Comparison of ENCODE assay signal across 11 cellular contexts in the genomic region with DNA sequence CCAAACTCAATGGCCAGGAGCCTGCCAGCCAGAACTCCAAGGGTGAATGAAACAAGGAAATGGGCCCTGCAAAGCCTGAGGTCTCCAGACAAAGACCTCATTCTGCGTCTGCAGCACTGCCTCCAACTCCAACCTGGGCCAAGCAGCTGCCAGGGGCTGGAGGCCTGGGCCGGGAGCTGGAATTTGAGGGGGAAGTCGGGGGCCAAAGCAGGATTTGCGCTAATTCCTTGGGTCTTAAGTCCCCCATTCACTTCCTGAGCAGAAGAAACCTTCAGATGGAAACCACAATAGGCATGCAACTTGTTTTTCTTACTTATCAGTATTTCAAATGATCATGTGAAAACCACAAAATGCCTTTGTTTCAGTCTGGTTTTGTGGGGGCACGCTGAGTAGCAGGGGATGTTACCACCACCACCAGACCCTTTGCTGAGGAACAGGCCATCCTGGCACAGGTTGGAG. TPM values are rescaled to one million over a fixed set of nuclear protein-coding genes. Genes with fewer than 3 reads are reported as not detected.
DNase-seq lines count a peak whose midpoint lies in the region; ATAC-seq and TF ChIP-seq lines count a peak whose summit lies in the region.
"Had no signal": no experiment of that assay in that cellular context is flagged by ENCODE, and none has a peak within 500 bp of the region (broad histone marks: within the 10 kb centered on the region; RNA-seq: fewer than 3 reads in every experiment).

No MANE protein-coding gene starts in this region.

- H3K27me3 Mint-ChIP-seq in activated CD4-positive, alpha-beta memory T cell treated with anti-CD3 and anti-CD28 coated beads, Interleukin-2, amount 10 ng/mL, durations not matched to agents 7 days and 5 days = no peaks in the 10 kb centered on the region
- H3K27me3 Mint-ChIP-seq: naive B cell; stimulated activated naive CD8-positive, alpha-beta T cell treated with anti-CD3 and anti-CD28 coated beads, Interleukin-15, Interleukin-2, amounts not matched to agents 100 ng/mL and 50 ng/mL, for 24 hours had no signal

- no peaks in the 10 kb centered on the region for H3K79me2 ChIP-seq in Loucy (ENCODE audit: insufficient read depth, low read length)

- CTCF ChIA-PET in activated CD4-positive, alpha-beta memory T cell treated with anti-CD3 and anti-CD28 coated beads, Interleukin-2, amount 10 ng/mL, durations not matched to agents 7 days and 5 days (lab: Charles Lee) = interaction anchor here (1.4 to 1.9 kb wide), 3 partner anchors 10 to 26 kb away, joined by 3 to 5 read pairs (median 4); no protein-coding TSS in a partner anchor

- TF ChIP-seq CTCF in Loucy (conservative IDR thresholded peaks at IDR 0.05; ENCODE audit: low read length) = no peak

- DNase-seq in activated CD4-positive, alpha-beta memory T cell treated with anti-CD3 and anti-CD28 coated beads, Interleukin-2, amount 10 ng/mL, durations not matched to agents 7 days and 5 days = no peak
- DNase-seq in left ventricle myocardium superior (peak; percentile 42), DMS79 treated with DMSO at 0.1 percent for 48 hours (lab: John Stamatoyannopoulos, UW) (no peak), NCI-H2029 treated with DMSO at 0.1 percent for 48 hours (lab: John Stamatoyannopoulos, UW) (no peak)
- DNase-seq: naive B cell, NCI-H1436 treated with DMSO at 0.1 percent for 48 hours, T-helper 9 cell had no signal

- H3K36me3 ChIP-seq in Loucy (ENCODE audit: insufficient read depth, low read length) = no peaks in the 10 kb centered on the region

- no peaks in the 10 kb centered on the region for H3K9me3 ChIP-seq in Loucy (ENCODE audit: insufficient read depth, low read depth, low read length)

- peaks cover 40% of the 10 kb centered on the region for H3K4me1 Mint-ChIP-seq in activated CD4-positive, alpha-beta memory T cell treated with anti-CD3 and anti-CD28 coated beads, Interleukin-2, amount 10 ng/mL, durations not matched to agents 7 days and 5 days
- H3K4me1 Mint-ChIP-seq: naive B cell had no signal

- ATAC-seq in left ventricle myocardium superior (peak; percentile 22), GM19324 (IDR thresholded peaks at IDR 0.05; ENCODE audit: low FRiP score, unreplicated experiment) (no peak)

- no peaks in the 10 kb centered on the region for H3F3A ChIP-seq in Loucy (ENCODE audit: low read depth)

- no peaks in the 10 kb centered on the region for H4K20me1 ChIP-seq in Loucy (ENCODE audit: insufficient read depth, low read length, poor library complexity, severe bottlenecking)

- H3K4me3 Mint-ChIP-seq in activated CD4-positive, alpha-beta memory T cell treated with anti-CD3 and anti-CD28 coated beads, Interleukin-2, amount 10 ng/mL, durations not matched to agents 7 days and 5 days = no peak overlapping the region
- H3K4me3 Mint-ChIP-seq: naive B cell; stimulated activated naive CD8-positive, alpha-beta T cell treated with anti-CD3 and anti-CD28 coated beads, Interleukin-15, Interleukin-2, amounts not matched to agents 100 ng/mL and 50 ng/mL, for 24 hours had no signal

- no peaks in the 10 kb centered on the region for H3K27me3 ChIP-seq in Loucy (ENCODE audit: insufficient read depth, low read length, poor library complexity, severe bottlenecking)

- peak overlapping the region; percentile 41 for H2AFZ ChIP-seq in Loucy (ENCODE audit: low read length)

- POLR2A ChIA-PET in activated CD4-positive, alpha-beta memory T cell treated with anti-CD3 and anti-CD28 coated beads, Interleukin-2, amount 10 ng/mL, durations not matched to agents 7 days and 5 days (lab: Charles Lee) = interaction anchor here (1.0 to 3.3 kb wide), 5 partner anchors 17 to 32 kb away, joined by 3 to 13 read pairs (median 5); partner anchors contain the start of gene TC2N

- H3K9ac ChIP-seq in Loucy (ENCODE audit: low read depth, low read length, poor library complexity, severe bottlenecking) = no peak overlapping the region

- intact Hi-C loops in left ventricle myocardium superior (cut with micrococcal nuclease) = no loop called here

- no peaks in the 10 kb centered on the region for H3K9me3 Mint-ChIP-seq in activated CD4-positive, alpha-beta memory T cell treated with anti-CD3 and anti-CD28 coated beads, Interleukin-2, amount 10 ng/mL, durations not matched to agents 7 days and 5 days
- H3K9me3 Mint-ChIP-seq: naive B cell; stimulated activated naive CD8-positive, alpha-beta T cell treated with anti-CD3 and anti-CD28 coated beads, Interleukin-15, Interleukin-2, amounts not matched to agents 100 ng/mL and 50 ng/mL, for 24 hours had no signal

- H3K27ac ChIP-seq in skin epidermis = peak overlapping the region in 13 of 21 experiments; percentile 19 to 72 (median 49)

- peak overlapping the region; percentile 5 for H3K4me2 ChIP-seq in Loucy (ENCODE audit: low read depth, low read length, poor library complexity, severe bottlenecking)

- H3K4me3 ChIP-seq in Loucy (ENCODE audit: low read length, poor library complexity, severe bottlenecking) (no peak overlapping the region), skin epidermis (no peak overlapping the region)

- peaks cover 18% of the 10 kb centered on the region for H3K4me1 ChIP-seq in Loucy (ENCODE audit: insufficient read depth, low read length, poor library complexity, severe bottlenecking)

- H3K36me3 Mint-ChIP-seq in activated CD4-positive, alpha-beta memory T cell treated with anti-CD3 and anti-CD28 coated beads, Interleukin-2, amount 10 ng/mL, durations not matched to agents 7 days and 5 days (ENCODE audit: low read depth) = no peaks in the 10 kb centered on the region
- H3K36me3 Mint-ChIP-seq: naive B cell had no signal

- no peaks in the 10 kb centered on the region for H3K9me2 ChIP-seq in Loucy (replicated peaks; ENCODE audit: low read depth, low read length)

- H3K27ac Mint-ChIP-seq in activated CD4-positive, alpha-beta memory T cell treated with anti-CD3 and anti-CD28 coated beads, Interleukin-2, amount 10 ng/mL, durations not matched to agents 7 days and 5 days = peak overlapping the region; percentile 49
- H3K27ac Mint-ChIP-seq: stimulated activated naive CD8-positive, alpha-beta T cell treated with anti-CD3 and anti-CD28 coated beads, Interleukin-15, Interleukin-2, amounts not matched to agents 100 ng/mL and 50 ng/mL, for 24 hours had no signal

RNA-seq across cellular contexts. Expression of gene TC2N, which starts 23.0 kb away (rescaled TPM):
- 100 to 1,000 TPM; 180 to 195 TPM for total RNA-seq in activated CD4-positive, alpha-beta memory T cell treated with anti-CD3 and anti-CD28 coated beads, Interleukin-2, amount 10 ng/mL, durations not matched to agents 7 days and 5 days
- 9.2 TPM for total RNA-seq in left ventricle myocardium superior

RNA-seq across cellular contexts. Expression of gene FBLN5, which starts 57.2 kb away (rescaled TPM):
- 1 to 10 TPM; 2.0 to 2.5 TPM for total RNA-seq in activated CD4-positive, alpha-beta memory T cell treated with anti-CD3 and anti-CD28 coated beads, Interleukin-2, amount 10 ng/mL, durations not matched to agents 7 days and 5 days
- 61.7 TPM for total RNA-seq in left ventricle myocardium superior

Comparison
In these comparisons a context has a peak if more than half of its experiments do, and no peak if none do; other contexts are left out.
1. RNA of gene TC2N, which starts 23.0 kb away (total RNA-seq): 180 to 195 TPM in activated CD4-positive, alpha-beta memory T cell treated with anti-CD3 and anti-CD28 coated beads, Interleukin-2, amount 10 ng/mL, durations not matched to agents 7 days and 5 days; 9.2 TPM in left ventricle myocardium superior (single experiment); every median in the first group is over 10 times any median in the second.
2. RNA of gene FBLN5, which starts 57.2 kb away (total RNA-seq): 61.7 TPM in left ventricle myocardium superior (single experiment); 2.0 to 2.5 TPM in activated CD4-positive, alpha-beta memory T cell treated with anti-CD3 and anti-CD28 coated beads, Interleukin-2, amount 10 ng/mL, durations not matched to agents 7 days and 5 days; every median in the first group is over 10 times any median in the second.